Comparison of ENCODE assay signal across 5 cellular contexts in genomic region chr7:139965942-139966628, GRCh38.
A peak's percentile ranks its signal among the peaks of the same experiment; 100 is the strongest.
TF ChIP-seq lines count a peak whose summit lies in the region.

No MANE protein-coding gene starts in this region.

TF ChIP-seq in SK-N-SH treated with all-trans-retinoic acid at 6 μM for 48 hours, 23 proteins besides CTCF, POLR2A, EP300 and RAD21:
- TF ChIP-seq ZNF70 (CRISPR knock-in tag; IDR thresholded peaks at IDR 0.05) = no peak
- peak; percentile 67 for TF ChIP-seq ISL1 (CRISPR knock-in tag; IDR thresholded peaks at IDR 0.05)

TF ChIP-seq in SK-N-SH, 30 proteins besides CTCF, POLR2A, EP300 and RAD21 (continues in another document):
- TF ChIP-seq, protein P1, sequence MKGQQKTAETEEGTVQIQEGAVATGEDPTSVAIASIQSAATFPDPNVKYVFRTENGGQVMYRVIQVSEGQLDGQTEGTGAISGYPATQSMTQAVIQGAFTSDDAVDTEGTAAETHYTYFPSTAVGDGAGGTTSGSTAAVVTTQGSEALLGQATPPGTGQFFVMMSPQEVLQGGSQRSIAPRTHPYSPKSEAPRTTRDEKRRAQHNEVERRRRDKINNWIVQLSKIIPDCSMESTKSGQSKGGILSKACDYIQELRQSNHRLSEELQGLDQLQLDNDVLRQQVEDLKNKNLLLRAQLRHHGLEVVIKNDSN (IDR thresholded peaks at IDR 0.05; ENCODE audit: borderline replicate concordance, low read depth) = no peak
- TF ChIP-seq, protein P2, sequence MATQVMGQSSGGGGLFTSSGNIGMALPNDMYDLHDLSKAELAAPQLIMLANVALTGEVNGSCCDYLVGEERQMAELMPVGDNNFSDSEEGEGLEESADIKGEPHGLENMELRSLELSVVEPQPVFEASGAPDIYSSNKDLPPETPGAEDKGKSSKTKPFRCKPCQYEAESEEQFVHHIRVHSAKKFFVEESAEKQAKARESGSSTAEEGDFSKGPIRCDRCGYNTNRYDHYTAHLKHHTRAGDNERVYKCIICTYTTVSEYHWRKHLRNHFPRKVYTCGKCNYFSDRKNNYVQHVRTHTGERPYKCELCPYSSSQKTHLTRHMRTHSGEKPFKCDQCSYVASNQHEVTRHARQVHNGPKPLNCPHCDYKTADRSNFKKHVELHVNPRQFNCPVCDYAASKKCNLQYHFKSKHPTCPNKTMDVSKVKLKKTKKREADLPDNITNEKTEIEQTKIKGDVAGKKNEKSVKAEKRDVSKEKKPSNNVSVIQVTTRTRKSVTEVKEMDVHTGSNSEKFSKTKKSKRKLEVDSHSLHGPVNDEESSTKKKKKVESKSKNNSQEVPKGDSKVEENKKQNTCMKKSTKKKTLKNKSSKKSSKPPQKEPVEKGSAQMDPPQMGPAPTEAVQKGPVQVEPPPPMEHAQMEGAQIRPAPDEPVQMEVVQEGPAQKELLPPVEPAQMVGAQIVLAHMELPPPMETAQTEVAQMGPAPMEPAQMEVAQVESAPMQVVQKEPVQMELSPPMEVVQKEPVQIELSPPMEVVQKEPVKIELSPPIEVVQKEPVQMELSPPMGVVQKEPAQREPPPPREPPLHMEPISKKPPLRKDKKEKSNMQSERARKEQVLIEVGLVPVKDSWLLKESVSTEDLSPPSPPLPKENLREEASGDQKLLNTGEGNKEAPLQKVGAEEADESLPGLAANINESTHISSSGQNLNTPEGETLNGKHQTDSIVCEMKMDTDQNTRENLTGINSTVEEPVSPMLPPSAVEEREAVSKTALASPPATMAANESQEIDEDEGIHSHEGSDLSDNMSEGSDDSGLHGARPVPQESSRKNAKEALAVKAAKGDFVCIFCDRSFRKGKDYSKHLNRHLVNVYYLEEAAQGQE (IDR thresholded peaks at IDR 0.05; ENCODE audit: low read depth, low read length) = no peak
- no peak for TF ChIP-seq SMC3 (IDR thresholded peaks at IDR 0.05; ENCODE audit: low read depth, low read length)
- no peak for TF ChIP-seq RCOR1 (IDR thresholded peaks at IDR 0.05; ENCODE audit: low read length)
- TF ChIP-seq NRF1 (IDR thresholded peaks at IDR 0.05; ENCODE audit: low read depth, low read length) = no peak
- no peak for TF ChIP-seq YY1 (IDR thresholded peaks at IDR 0.05; ENCODE audit: low read depth)
- no peak for TF ChIP-seq PBX3 (IDR thresholded peaks at IDR 0.05)
- TF ChIP-seq FOSL2 (IDR thresholded peaks at IDR 0.05; ENCODE audit: borderline replicate concordance, low read depth) = no peak

TF ChIP-seq in HepG2, 621 proteins besides CTCF, POLR2A, EP300 and RAD21:
- TF ChIP-seq ZNF329 (CRISPR knock-in tag; IDR thresholded peaks at IDR 0.05; ENCODE audit: low read depth) (peak; percentile 91), FOXA1 (IDR thresholded peaks at IDR 0.05) (no peak), FOXA1 (CRISPR knock-in tag; IDR thresholded peaks at IDR 0.05) (no peak)

TF ChIP-seq in K562, 482 proteins besides CTCF, POLR2A, EP300 and RAD21:
- TF ChIP-seq RBM25 (IDR thresholded peaks at IDR 0.05; ENCODE audit: low read depth, low read length, severe bottlenecking) (peak; percentile 21), SAFB2 (IDR thresholded peaks at IDR 0.05; ENCODE audit: borderline replicate concordance, low read depth, low read length, severe bottlenecking) (no peak)

TF ChIP-seq in H1, 55 proteins besides CTCF, POLR2A, EP300 and RAD21:
- peak; percentile 63; the same call in 1 of the 2 replicates for TF ChIP-seq KDM1A (IDR thresholded peaks at IDR 0.05; ENCODE audit: borderline replicate concordance, low read length)
- no peak for TF ChIP-seq CBX5 (IDR thresholded peaks at IDR 0.05; ENCODE audit: low read depth, low read length)
- no peak for TF ChIP-seq SAP30 (IDR thresholded peaks at IDR 0.05; ENCODE audit: insufficient read depth, insufficient replicate concordance, low read length)
